Comparison of ENCODE assay signal across 1 cellular context in the genomic region with DNA sequence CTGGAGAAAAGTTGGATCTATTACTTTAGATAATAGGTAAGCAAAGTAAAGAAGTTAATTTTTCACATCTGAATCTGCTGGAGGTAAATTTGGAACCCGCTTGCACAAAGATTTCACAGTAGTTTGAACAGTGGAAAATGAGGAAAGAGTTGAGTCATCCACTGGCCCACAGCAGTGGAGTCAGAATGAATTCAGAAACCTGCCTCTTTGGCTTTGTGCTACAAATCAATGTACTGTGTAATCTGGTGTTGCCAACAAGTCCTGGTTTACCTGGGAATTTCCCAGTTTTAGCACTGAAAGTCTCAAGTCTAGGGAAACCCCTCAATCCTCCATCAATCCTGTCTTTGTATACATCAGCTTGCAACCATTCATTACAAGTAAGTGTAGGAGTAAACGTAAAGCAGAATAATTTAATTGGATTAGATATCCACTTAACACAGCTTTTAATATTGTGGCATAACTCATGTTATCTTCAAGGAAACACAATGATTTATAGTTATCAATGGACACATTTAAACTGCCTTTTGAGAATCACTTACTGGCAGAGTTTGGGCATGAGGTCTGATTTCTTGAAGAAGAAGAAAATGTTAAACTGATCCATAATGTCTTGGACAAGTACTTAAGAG.
TF ChIP-seq lines count a peak whose summit lies in the region.

No MANE protein-coding gene starts in this region.

TF ChIP-seq in GM12878, 131 proteins besides CTCF, POLR2A, EP300 and RAD21 (continued from another document):
- no peak for TF ChIP-seq MEF2A (IDR thresholded peaks at IDR 0.05; ENCODE audit: insufficient read depth, low read depth, low read length)
- TF ChIP-seq FOXK2 (IDR thresholded peaks at IDR 0.05) = no peak
- no peak for TF ChIP-seq RUNX3 (IDR thresholded peaks at IDR 0.05; ENCODE audit: low read length)
- TF ChIP-seq IKZF1 (conservative IDR thresholded peaks at IDR 0.05) = no peak
